Comparison of ENCODE assay signal across 21 cellular contexts in the genomic region with DNA sequence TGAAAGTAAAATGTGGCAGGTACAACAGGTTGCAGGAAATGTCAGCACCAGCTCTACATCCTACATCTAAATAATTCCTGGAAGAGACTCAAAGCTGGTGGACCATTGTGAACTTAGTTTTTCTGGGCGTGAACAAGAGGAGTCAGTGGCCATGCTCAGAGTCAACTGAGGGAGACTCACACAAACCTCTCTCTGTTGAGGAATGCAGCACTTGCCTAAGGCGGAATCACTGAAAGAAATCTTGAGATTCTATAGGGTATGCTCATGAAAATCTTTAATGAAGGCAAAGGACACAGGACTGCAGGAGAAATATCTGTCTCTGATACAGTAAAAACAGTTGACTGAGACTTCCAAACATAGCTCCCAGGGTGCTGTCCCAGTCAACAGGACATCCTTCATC. TPM values are rescaled to one million over a fixed set of nuclear protein-coding genes. Genes with fewer than 3 reads are reported as not detected.
DNase-seq lines count a peak whose midpoint lies in the region; ATAC-seq and TF ChIP-seq lines count a peak whose summit lies in the region.
"Had no signal": no experiment of that assay in that cellular context is flagged by ENCODE, and none has a peak within 500 bp of the region (broad histone marks: within the 10 kb centered on the region; RNA-seq: fewer than 3 reads in every experiment).

No MANE protein-coding gene starts in this region.

- H3K27ac Mint-ChIP-seq in GM23338 = no peak overlapping the region
- H3K27ac Mint-ChIP-seq in WTC11 = no peak overlapping the region
- peak overlapping the region; percentile 60 for H3K27ac Mint-ChIP-seq in mesothelial cell of epicardium
- H3K27ac Mint-ChIP-seq: CD8-positive, alpha-beta T cell had no signal

- DNase-seq in EL (peak; percentile 72), GM23338 (ENCODE audit: low spot score) (peak; percentile 31), WTC11 (ENCODE audit: low spot score) (no peak), mesothelial cell of epicardium (ENCODE audit: low spot score in 2 of 2, unreplicated experiment in 2 of 2) (no peak), Kasumi-1 (lab: John Stamatoyannopoulos, UW) (no peak), NCI-H774 (lab: John Stamatoyannopoulos, UW) (no peak)
- no peak for DNase-seq in stimulated activated CD4-positive, alpha-beta T cell treated with anti-CD3 and anti-CD28 coated beads, Interleukin-15, amount 100 ng/mL, for 24 hours
- DNase-seq: Calu3; CD8-positive, alpha-beta T cell; DMS153; KG1; MV-4-11; NCI-H1105 treated with DMSO at 0.1 percent for 48 hours; NCI-H2029 treated with DMSO at 0.1 percent for 48 hours; NCI-H524 treated with DMSO at 0.1 percent for 48 hours; OCI-M1; RPMI8226; SHP77 had no signal

- H4K20me1 ChIP-seq in GM23338 (replicated peaks; ENCODE audit: insufficient read depth) = no peaks in the 10 kb centered on the region
- H4K20me1 ChIP-seq: BLaER1 had no signal

- peaks cover 8% of the 10 kb centered on the region; the same call in 1 of the 2 replicates for H3K4me1 ChIP-seq in GM23338 (ENCODE audit: insufficient read depth)
- H3K4me1 ChIP-seq: BLaER1 had no signal

- TF ChIP-seq CTCF in GM23338 (conservative IDR thresholded peaks at IDR 0.05; ENCODE audit: low read depth in 2 of 2) (no peak), WTC11 (IDR thresholded peaks at IDR 0.05) (no peak), mesothelial cell of epicardium (IDR thresholded peaks at IDR 0.05; ENCODE audit: unreplicated experiment) (no peak)

- no peaks in the 10 kb centered on the region for H3K9me3 Mint-ChIP-seq in GM23338
- no peaks in the 10 kb centered on the region for H3K9me3 Mint-ChIP-seq in WTC11
- H3K9me3 Mint-ChIP-seq in mesothelial cell of epicardium = no peaks in the 10 kb centered on the region
- H3K9me3 Mint-ChIP-seq: CD8-positive, alpha-beta T cell had no signal

- H3K9me2 ChIP-seq in GM23338 (ENCODE audit: insufficient read depth) = 0 out of 2 replicates have a peak, but pooled peaks cover 12% of the 10 kb centered on the region

- 0 out of 2 replicates have a peak overlapping the region, but pooled peaks have one; percentile 39 for H2AFZ ChIP-seq in GM23338

- H3K4me2 ChIP-seq in GM23338 = no peak overlapping the region
- H3K4me2 ChIP-seq: BLaER1 had no signal

- ATAC-seq in GM23338 = no peak
- 0 out of 2 replicates have a peak, but pooled peaks have one; percentile 28 for ATAC-seq in WTC11
- ATAC-seq: CD8-positive, alpha-beta T cell had no signal

- POLR2A ChIA-PET in WTC11 (lab: Charles Lee) = no interaction called here

- no peak overlapping the region for H3K4me3 ChIP-seq in GM23338
- H3K4me3 ChIP-seq: BLaER1, SK-N-MC had no signal

- no peaks in the 10 kb centered on the region for H3K4me1 Mint-ChIP-seq in GM23338
- H3K4me1 Mint-ChIP-seq in WTC11 = peaks cover 7% of the 10 kb centered on the region; the same call in 1 of the 2 replicates
- H3K4me1 Mint-ChIP-seq in mesothelial cell of epicardium = peaks cover 9% of the 10 kb centered on the region

- no peak overlapping the region for H3K4me3 Mint-ChIP-seq in GM23338
- H3K4me3 Mint-ChIP-seq in WTC11 = no peak overlapping the region
- H3K4me3 Mint-ChIP-seq in mesothelial cell of epicardium = no peak overlapping the region
- H3K4me3 Mint-ChIP-seq: CD8-positive, alpha-beta T cell had no signal

- H3K36me3 ChIP-seq in GM23338 (ENCODE audit: insufficient read depth) = no peaks in the 10 kb centered on the region
- H3K36me3 ChIP-seq: BLaER1 had no signal

- H3K36me3 Mint-ChIP-seq in GM23338 (ENCODE audit: low read depth) (no peaks in the 10 kb centered on the region), WTC11 (no peaks in the 10 kb centered on the region), mesothelial cell of epicardium (no peaks in the 10 kb centered on the region)
- H3K36me3 Mint-ChIP-seq: CD8-positive, alpha-beta T cell had no signal

- H3K27me3 Mint-ChIP-seq in GM23338 (ENCODE audit: insufficient read depth, low read depth, poor library complexity) = peaks cover 2% of the 10 kb centered on the region
- H3K27me3 Mint-ChIP-seq in WTC11 (ENCODE audit: low read depth) = no peaks in the 10 kb centered on the region
- H3K27me3 Mint-ChIP-seq in mesothelial cell of epicardium (ENCODE audit: low read depth) = no peaks in the 10 kb centered on the region

- no peaks in the 10 kb centered on the region for H3K79me2 ChIP-seq in GM23338 (replicated peaks; ENCODE audit: insufficient read depth)

- no peaks in the 10 kb centered on the region for H3F3A ChIP-seq in GM23338 (replicated peaks; ENCODE audit: low read depth)

- no peak overlapping the region for H3K27ac ChIP-seq in GM23338 (ENCODE audit: low read depth)
- H3K27ac ChIP-seq: BLaER1, SK-N-MC had no signal

- no peaks in the 10 kb centered on the region for H3K27me3 ChIP-seq in GM23338 (ENCODE audit: insufficient read depth)
- H3K27me3 ChIP-seq: BLaER1 had no signal

- CTCF ChIA-PET in WTC11 (lab: Charles Lee) = no interaction called here

TF ChIP-seq in GM23338, 12 proteins besides CTCF, POLR2A, EP300 and RAD21 (continues in another document):
- no peak for TF ChIP-seq JUNB (IDR thresholded peaks at IDR 0.05; ENCODE audit: unreplicated experiment)
- no peak for TF ChIP-seq CREB1 (CRISPR knock-in tag; IDR thresholded peaks at IDR 0.05; ENCODE audit: low read depth)
- TF ChIP-seq, protein P1, sequence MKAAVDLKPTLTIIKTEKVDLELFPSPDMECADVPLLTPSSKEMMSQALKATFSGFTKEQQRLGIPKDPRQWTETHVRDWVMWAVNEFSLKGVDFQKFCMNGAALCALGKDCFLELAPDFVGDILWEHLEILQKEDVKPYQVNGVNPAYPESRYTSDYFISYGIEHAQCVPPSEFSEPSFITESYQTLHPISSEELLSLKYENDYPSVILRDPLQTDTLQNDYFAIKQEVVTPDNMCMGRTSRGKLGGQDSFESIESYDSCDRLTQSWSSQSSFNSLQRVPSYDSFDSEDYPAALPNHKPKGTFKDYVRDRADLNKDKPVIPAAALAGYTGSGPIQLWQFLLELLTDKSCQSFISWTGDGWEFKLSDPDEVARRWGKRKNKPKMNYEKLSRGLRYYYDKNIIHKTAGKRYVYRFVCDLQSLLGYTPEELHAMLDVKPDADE (IDR thresholded peaks at IDR 0.05) = no peak

TF ChIP-seq in WTC11, 78 proteins besides CTCF, POLR2A, EP300 and RAD21 (continues in another document):
- TF ChIP-seq OVOL2 (CRISPR knock-in tag; IDR thresholded peaks at IDR 0.05; ENCODE audit: borderline replicate concordance) = no peak
- no peak for TF ChIP-seq FOXJ3 (CRISPR knock-in tag; IDR thresholded peaks at IDR 0.05; ENCODE audit: borderline replicate concordance)
- TF ChIP-seq, protein P2, sequence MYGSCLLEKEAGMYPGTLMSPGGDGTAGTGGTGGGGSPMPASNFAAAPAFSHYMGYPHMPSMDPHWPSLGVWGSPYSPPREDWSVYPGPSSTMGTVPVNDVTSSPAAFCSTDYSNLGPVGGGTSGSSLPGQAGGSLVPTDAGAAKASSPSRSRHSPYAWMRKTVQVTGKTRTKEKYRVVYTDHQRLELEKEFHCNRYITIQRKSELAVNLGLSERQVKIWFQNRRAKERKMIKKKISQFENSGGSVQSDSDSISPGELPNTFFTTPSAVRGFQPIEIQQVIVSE (CRISPR knock-in tag; IDR thresholded peaks at IDR 0.05; ENCODE audit: borderline replicate concordance) = no peak
- TF ChIP-seq GABPB1 (CRISPR knock-in tag; IDR thresholded peaks at IDR 0.05) = no peak
- TF ChIP-seq ZNF396 (CRISPR knock-in tag; IDR thresholded peaks at IDR 0.05; ENCODE audit: borderline replicate concordance) = no peak
- TF ChIP-seq, protein P3, sequence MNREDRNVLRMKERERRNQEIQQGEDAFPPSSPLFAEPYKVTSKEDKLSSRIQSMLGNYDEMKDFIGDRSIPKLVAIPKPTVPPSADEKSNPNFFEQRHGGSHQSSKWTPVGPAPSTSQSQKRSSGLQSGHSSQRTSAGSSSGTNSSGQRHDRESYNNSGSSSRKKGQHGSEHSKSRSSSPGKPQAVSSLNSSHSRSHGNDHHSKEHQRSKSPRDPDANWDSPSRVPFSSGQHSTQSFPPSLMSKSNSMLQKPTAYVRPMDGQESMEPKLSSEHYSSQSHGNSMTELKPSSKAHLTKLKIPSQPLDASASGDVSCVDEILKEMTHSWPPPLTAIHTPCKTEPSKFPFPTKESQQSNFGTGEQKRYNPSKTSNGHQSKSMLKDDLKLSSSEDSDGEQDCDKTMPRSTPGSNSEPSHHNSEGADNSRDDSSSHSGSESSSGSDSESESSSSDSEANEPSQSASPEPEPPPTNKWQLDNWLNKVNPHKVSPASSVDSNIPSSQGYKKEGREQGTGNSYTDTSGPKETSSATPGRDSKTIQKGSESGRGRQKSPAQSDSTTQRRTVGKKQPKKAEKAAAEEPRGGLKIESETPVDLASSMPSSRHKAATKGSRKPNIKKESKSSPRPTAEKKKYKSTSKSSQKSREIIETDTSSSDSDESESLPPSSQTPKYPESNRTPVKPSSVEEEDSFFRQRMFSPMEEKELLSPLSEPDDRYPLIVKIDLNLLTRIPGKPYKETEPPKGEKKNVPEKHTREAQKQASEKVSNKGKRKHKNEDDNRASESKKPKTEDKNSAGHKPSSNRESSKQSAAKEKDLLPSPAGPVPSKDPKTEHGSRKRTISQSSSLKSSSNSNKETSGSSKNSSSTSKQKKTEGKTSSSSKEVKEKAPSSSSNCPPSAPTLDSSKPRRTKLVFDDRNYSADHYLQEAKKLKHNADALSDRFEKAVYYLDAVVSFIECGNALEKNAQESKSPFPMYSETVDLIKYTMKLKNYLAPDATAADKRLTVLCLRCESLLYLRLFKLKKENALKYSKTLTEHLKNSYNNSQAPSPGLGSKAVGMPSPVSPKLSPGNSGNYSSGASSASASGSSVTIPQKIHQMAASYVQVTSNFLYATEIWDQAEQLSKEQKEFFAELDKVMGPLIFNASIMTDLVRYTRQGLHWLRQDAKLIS (CRISPR knock-in tag; IDR thresholded peaks at IDR 0.05; ENCODE audit: borderline replicate concordance) = no peak
- TF ChIP-seq GTF2I (CRISPR knock-in tag; conservative IDR thresholded peaks at IDR 0.05) = no peak
- TF ChIP-seq CBFB (CRISPR knock-in tag; IDR thresholded peaks at IDR 0.05; ENCODE audit: low read depth) = no peak
- TF ChIP-seq FOXK1 (CRISPR knock-in tag; IDR thresholded peaks at IDR 0.05) = no peak

RNA-seq across cellular contexts. Expression of gene SLC17A4, which starts 22.5 kb away (rescaled TPM):
- total RNA-seq in GM23338 (2014; rRNA removed; shearing (Covaris generic)) = not detected in 2 replicates
- polyA plus RNA-seq in GM23338 (2016; fragmentation: Nextera tagmentation; extraction: Ambion mirVana) = not detected in 2 replicates
- 0.05 to 0.07 TPM in 2 of 3 replicates, not detected in the other for total RNA-seq in WTC11 (2021)
- total RNA-seq in mesothelial cell of epicardium = 0.09 to 0.16 TPM in 2 of 3 replicates, not detected in the other
- total RNA-seq: CD8-positive, alpha-beta T cell; HT1080 had no signal

RNA-seq across cellular contexts. Expression of gene SLC17A1, which starts 54.8 kb away (rescaled TPM):
- not detected in 2 replicates for total RNA-seq in GM23338 (2014; rRNA removed; shearing (Covaris generic))
- polyA plus RNA-seq in GM23338 (2016; fragmentation: Nextera tagmentation; extraction: Ambion mirVana) = not detected in 2 replicates
- total RNA-seq in WTC11 (2021) = not detected in 3 replicates
- total RNA-seq in mesothelial cell of epicardium = not detected in 3 replicates
- total RNA-seq: Calu3; CD8-positive, alpha-beta T cell; HT1080 had no signal

Comparison
In these comparisons a context has a peak if more than half of its experiments do, and no peak if none do; other contexts are left out.
1. DNase-seq: peak in EL (single experiment) and GM23338 (single experiment); none in WTC11 (single experiment), mesothelial cell of epicardium (0 of 2), stimulated activated CD4-positive, alpha-beta T cell treated with anti-CD3 and anti-CD28 coated beads, Interleukin-15, amount 100 ng/mL, for 24 hours (single experiment), Kasumi-1 (0 of 2) and NCI-H774 (single experiment).